In the genomic region with DNA sequence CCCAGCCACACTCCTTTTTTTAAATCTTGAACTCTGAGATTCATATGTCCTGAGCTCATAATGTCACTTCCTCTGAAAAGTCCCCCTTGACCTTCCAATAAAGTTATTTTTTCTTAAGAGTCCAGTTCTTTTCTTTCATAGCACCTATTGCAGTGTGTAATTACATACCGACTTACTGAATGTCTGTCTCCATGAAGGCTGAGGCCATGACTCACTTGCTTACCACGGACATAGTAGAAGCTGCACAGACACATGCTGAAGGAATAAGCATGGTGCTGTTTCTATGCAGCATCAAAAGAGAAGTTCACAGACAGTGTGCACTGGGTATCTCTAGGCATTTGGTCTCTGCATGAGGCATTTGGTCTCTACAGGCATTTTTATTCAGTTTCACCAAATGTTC, we compare ENCODE assay signal across 10 cellular contexts.
DNase-seq lines count a peak whose midpoint lies in the region; ATAC-seq and TF ChIP-seq lines count a peak whose summit lies in the region.
"Had no signal": no experiment of that assay in that cellular context is flagged by ENCODE, and none has a peak within 500 bp of the region (broad histone marks: within the 10 kb centered on the region; RNA-seq: fewer than 3 reads in every experiment).

No MANE protein-coding gene starts in this region.

- H3K4me3 ChIP-seq in NB4 (ENCODE audit: low read depth, low read length) (no peak overlapping the region), gastrocnemius medialis (no peak overlapping the region)
- H3K4me3 ChIP-seq: ascending aorta, suprapubic skin had no signal

- DNase-seq in GM03348 (ENCODE audit: low spot score) (peak; percentile 80), NB4 (ENCODE audit: low read depth) (peak; percentile 56), epithelial cell of prostate (ENCODE audit: low read depth, low spot score) (peak; percentile 45), gastrocnemius medialis (no peak), NCI-H1105 (lab: John Stamatoyannopoulos, UW) (no peak), OCI-M2 (lab: John Stamatoyannopoulos, UW; ENCODE audit: unreplicated experiment) (no peak)
- DNase-seq: naive B cell had no signal

- TF ChIP-seq POLR2A in NB4 (IDR thresholded peaks at IDR 0.05; ENCODE audit: extremely low read depth, insufficient read length) (no peak), gastrocnemius medialis (IDR thresholded peaks at IDR 0.05) (no peak)

- in situ Hi-C loops in gastrocnemius medialis (cut with MboI; ENCODE audit: low sequenced_read_pairs in 4 of 4) = no loop called here

- peak; percentile 39 to 72 for ATAC-seq in gastrocnemius medialis
- no peak for ATAC-seq in HG03108 (IDR thresholded peaks at IDR 0.05; ENCODE audit: unreplicated experiment)

- no peaks in the 10 kb centered on the region for H3K36me3 ChIP-seq in gastrocnemius medialis
- H3K36me3 ChIP-seq: ascending aorta, suprapubic skin had no signal

- no peaks in the 10 kb centered on the region for H3K9me3 ChIP-seq in gastrocnemius medialis
- H3K9me3 ChIP-seq: ascending aorta, suprapubic skin had no signal

- H3K27me3 ChIP-seq in gastrocnemius medialis = no peaks in the 10 kb centered on the region
- H3K27me3 ChIP-seq: ascending aorta had no signal

- TF ChIP-seq CTCF in NB4 (IDR thresholded peaks at IDR 0.05; ENCODE audit: low read depth, low read length) = no peak
- TF ChIP-seq CTCF in gastrocnemius medialis (IDR thresholded peaks at IDR 0.05 in 4 of 5, conservative IDR thresholded peaks at IDR 0.05 in 1 of 5) = no peak

- intact Hi-C loops in gastrocnemius medialis (cut with DNase I; ENCODE audit: low total_unique reads) = loop anchor here (10.0 kb wide), 1 partner anchor 62 kb away; no protein-coding TSS in a partner anchor

- H3K4me1 ChIP-seq in gastrocnemius medialis = peaks cover 0 to 5% of the 10 kb centered on the region in 2 donors
- H3K4me1 ChIP-seq: ascending aorta, suprapubic skin had no signal

- peak overlapping the region; percentile 46 for H3K27ac ChIP-seq in epithelial cell of prostate
- no peak overlapping the region for H3K27ac ChIP-seq in gastrocnemius medialis
- H3K27ac ChIP-seq: ascending aorta, suprapubic skin had no signal

Comparison
In these comparisons a context has a peak if more than half of its experiments do, and no peak if none do; other contexts are left out.
1. DNase-seq: peak in GM03348 (single experiment), NB4 (single experiment) and epithelial cell of prostate (single experiment); none in gastrocnemius medialis (0 of 2), NCI-H1105 (single experiment) and OCI-M2 (single experiment).